Comparison of ENCODE assay signal across 14 cellular contexts in the genomic region with DNA sequence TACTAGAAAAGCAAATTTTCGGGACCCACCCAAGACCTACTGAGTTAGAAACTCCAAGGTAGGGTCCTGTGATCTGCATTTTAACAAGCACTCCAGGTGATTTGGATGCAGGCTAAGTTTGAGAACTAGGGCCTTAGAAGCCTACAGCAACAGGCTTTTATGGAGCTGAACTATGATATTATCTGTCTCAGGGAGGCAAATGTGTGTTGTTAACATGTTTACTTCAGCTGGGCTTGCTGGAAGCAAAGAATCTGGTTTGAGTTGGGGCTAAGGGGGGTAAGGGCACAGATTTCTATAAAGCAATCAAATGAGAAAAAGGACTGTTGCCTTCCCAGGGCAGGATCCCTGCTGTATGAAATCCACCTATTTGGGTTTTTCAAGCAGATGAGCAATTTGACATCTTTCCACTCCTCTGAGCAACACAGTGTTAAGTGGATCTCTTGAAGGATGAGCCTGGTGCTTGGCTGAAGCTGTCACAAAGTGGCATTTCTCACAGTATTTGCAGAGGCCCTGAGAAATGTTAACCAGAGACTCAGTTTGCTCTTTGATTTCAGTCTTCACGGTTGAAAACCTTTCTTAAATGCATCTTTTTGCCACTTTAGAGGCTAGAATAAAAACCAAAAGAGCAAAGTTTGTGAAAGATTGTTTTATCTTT. TPM values are rescaled to one million over a fixed set of nuclear protein-coding genes. Genes with fewer than 3 reads are reported as not detected.
DNase-seq lines count a peak whose midpoint lies in the region; ATAC-seq and TF ChIP-seq lines count a peak whose summit lies in the region.
"Had no signal": no experiment of that assay in that cellular context is flagged by ENCODE, and none has a peak within 500 bp of the region (broad histone marks: within the 10 kb centered on the region; RNA-seq: fewer than 3 reads in every experiment).

No MANE protein-coding gene starts in this region.

- H3K36me3 ChIP-seq in psoas muscle (ENCODE audit: insufficient read depth in 1 of 2, low read depth in 1 of 2), result no peaks in the 10 kb centered on the region
- H3K36me3 ChIP-seq: neutrophil, upper lobe of right lung had no signal

- H3K9me3 Mint-ChIP-seq in activated naive CD4-positive, alpha-beta T cell treated with anti-CD3 and anti-CD28 coated beads, Interleukin-2, amount 10 ng/mL, durations not matched to agents 7 days and 5 days, result peaks cover 9% of the 10 kb centered on the region
- no peaks in the 10 kb centered on the region for H3K9me3 Mint-ChIP-seq in activated naive CD4-positive, alpha-beta T cell treated with anti-CD3 and anti-CD28 coated beads, Interleukin-2, amount 50 U/mL, for 72 hours
- no peaks in the 10 kb centered on the region for H3K9me3 Mint-ChIP-seq in HFFc6

- H3K27ac ChIP-seq in psoas muscle, result peak overlapping the region; percentile 60
- peak overlapping the region in 18 of 59 donors; percentile 4 to 73 (median 29) for H3K27ac ChIP-seq in dorsolateral prefrontal cortex
- H3K27ac ChIP-seq: A549, neutrophil, upper lobe of right lung had no signal

- no peak for ATAC-seq in activated naive CD4-positive, alpha-beta T cell treated with anti-CD3 and anti-CD28 coated beads, Interleukin-2, amount 50 U/mL, for 72 hours
- peak in 1 of 4 donors; percentile 33 for ATAC-seq in psoas muscle
- ATAC-seq: upper lobe of right lung had no signal

- H3K4me3 Mint-ChIP-seq in activated naive CD4-positive, alpha-beta T cell treated with anti-CD3 and anti-CD28 coated beads, Interleukin-2, amount 10 ng/mL, durations not matched to agents 7 days and 5 days, result no peak overlapping the region
- H3K4me3 Mint-ChIP-seq in HFFc6, result no peak overlapping the region

- no peaks in the 10 kb centered on the region for H3K27me3 Mint-ChIP-seq in activated naive CD4-positive, alpha-beta T cell treated with anti-CD3 and anti-CD28 coated beads, Interleukin-2, amount 10 ng/mL, durations not matched to agents 7 days and 5 days
- peaks cover 1% of the 10 kb centered on the region for H3K27me3 Mint-ChIP-seq in HFFc6 (ENCODE audit: insufficient read depth)

- 58 to 83% (median 64%) methylated on average over 2 of the region's 2 CpGs for WGBS in psoas muscle, 3 donors

- no peak for TF ChIP-seq CTCF in HFFc6 (IDR thresholded peaks at IDR 0.05)
- no peak for TF ChIP-seq CTCF in psoas muscle (IDR thresholded peaks at IDR 0.05)
- TF ChIP-seq CTCF in dorsolateral prefrontal cortex (IDR thresholded peaks at IDR 0.05 in 54 of 56, conservative IDR thresholded peaks at IDR 0.05 in 2 of 56; ENCODE audit: low read depth in 1 of 56, partially characterized antibody in 56 of 56), result no peak

- CTCF ChIA-PET in activated naive CD4-positive, alpha-beta T cell treated with anti-CD3 and anti-CD28 coated beads, Interleukin-2, amount 10 ng/mL, durations not matched to agents 7 days and 5 days (lab: Charles Lee), result interaction anchor here (0.6 to 1.0 kb wide), 2 partner anchors 10 to 34 kb away, joined by 3 to 5 read pairs; no protein-coding TSS in a partner anchor

- intact Hi-C loops in psoas muscle (cut with DNase I), result no loop called here
- intact Hi-C loops in dorsolateral prefrontal cortex (cut with DNase I), result no loop called here

- peaks cover 55% of the 10 kb centered on the region for H3K4me1 Mint-ChIP-seq in activated naive CD4-positive, alpha-beta T cell treated with anti-CD3 and anti-CD28 coated beads, Interleukin-2, amount 10 ng/mL, durations not matched to agents 7 days and 5 days
- peaks cover 17% of the 10 kb centered on the region for H3K4me1 Mint-ChIP-seq in HFFc6 (ENCODE audit: low read depth)

- peak overlapping the region; percentile 77 for H3K27ac Mint-ChIP-seq in activated naive CD4-positive, alpha-beta T cell treated with anti-CD3 and anti-CD28 coated beads, Interleukin-2, amount 10 ng/mL, durations not matched to agents 7 days and 5 days
- H3K27ac Mint-ChIP-seq in activated naive CD4-positive, alpha-beta T cell treated with anti-CD3 and anti-CD28 coated beads, Interleukin-2, amount 50 U/mL, for 72 hours, result no peak overlapping the region
- peak overlapping the region; percentile 10; the same call in 1 of the 2 replicates for H3K27ac Mint-ChIP-seq in HFFc6

- DNase-seq in activated naive CD4-positive, alpha-beta T cell treated with anti-CD3 and anti-CD28 coated beads, Interleukin-2, amount 10 ng/mL, durations not matched to agents 7 days and 5 days, result no peak
- no peak for DNase-seq in activated naive CD4-positive, alpha-beta T cell treated with anti-CD3 and anti-CD28 coated beads, Interleukin-2, amount 50 U/mL, for 72 hours (ENCODE audit: low spot score in 2 of 2)
- DNase-seq in HFFc6 (no peak), NCI-H2227 treated with DMSO at 0.1 percent for 48 hours (lab: John Stamatoyannopoulos, UW) (peak; percentile 30), psoas muscle (no peak), germinal center (ENCODE audit: low spot score) (no peak), dorsolateral prefrontal cortex (no peak)
- no peak for DNase-seq in activated CD4-positive, alpha-beta T cell treated with anti-CD3 and anti-CD28 coated beads for 1 hour
- DNase-seq: amniotic stem cell, GOT3, NCI-H2171 treated with DMSO at 0.1 percent for 48 hours, upper lobe of right lung had no signal

- no peaks in the 10 kb centered on the region for H3K9me3 ChIP-seq in psoas muscle
- H3K9me3 ChIP-seq: A549, neutrophil, upper lobe of right lung had no signal

- peaks cover 34% of the 10 kb centered on the region for H3K36me3 Mint-ChIP-seq in activated naive CD4-positive, alpha-beta T cell treated with anti-CD3 and anti-CD28 coated beads, Interleukin-2, amount 10 ng/mL, durations not matched to agents 7 days and 5 days
- H3K36me3 Mint-ChIP-seq in activated naive CD4-positive, alpha-beta T cell treated with anti-CD3 and anti-CD28 coated beads, Interleukin-2, amount 50 U/mL, for 72 hours, result no peaks in the 10 kb centered on the region
- no peaks in the 10 kb centered on the region for H3K36me3 Mint-ChIP-seq in HFFc6 (ENCODE audit: low read depth)

- H3K27me3 ChIP-seq in psoas muscle (ENCODE audit: insufficient read depth in 3 of 3, low read length in 2 of 3), result no peaks in the 10 kb centered on the region
- no peaks in the 10 kb centered on the region for H3K27me3 ChIP-seq in dorsolateral prefrontal cortex
- H3K27me3 ChIP-seq: upper lobe of right lung had no signal

- H3K4me3 ChIP-seq in psoas muscle (no peak overlapping the region), dorsolateral prefrontal cortex (no peak overlapping the region)
- H3K4me3 ChIP-seq: A549, upper lobe of right lung had no signal

- H3K4me1 ChIP-seq in psoas muscle, result peaks cover 13% of the 10 kb centered on the region
- H3K4me1 ChIP-seq: A549, upper lobe of right lung had no signal

RNA-seq across cellular contexts. Expression of a gene that starts 36.2 kb away (rescaled TPM):
- total RNA-seq in activated naive CD4-positive, alpha-beta T cell treated with anti-CD3 and anti-CD28 coated beads, Interleukin-2, amount 50 U/mL, for 72 hours, result 10 to 100 TPM in 1 of 2 donors, 1 to 10 TPM in 1; 5.1 to 13.1 TPM
- total RNA-seq in HFFc6 (2021; fragmentation: NEBNext Ultra II Directional; extraction: Animal tissue kit (Norgen Biotek cat#: 25700)), result 10 to 100 TPM; 32.2 to 64.4 (median 58.8) TPM
- 10 to 100 TPM in 1 of 4 donors, 1 to 10 TPM in 3; 2.9 to 10.6 (median 6.6) TPM for total RNA-seq in psoas muscle
- polyA plus RNA-seq in psoas muscle, result 1 to 10 TPM; 3.2 to 4.7 (median 3.4) TPM
- total RNA-seq in dorsolateral prefrontal cortex, result 10 to 100 TPM in 77 of 120 experiments, 1 to 10 TPM in 43; 6.0 to 19.2 (median 11.0) TPM

Comparison
In these comparisons a context has a peak if more than half of its experiments do, and no peak if none do; other contexts are left out.
1. H3K27ac Mint-ChIP-seq: peak in activated naive CD4-positive, alpha-beta T cell treated with anti-CD3 and anti-CD28 coated beads, Interleukin-2, amount 10 ng/mL, durations not matched to agents 7 days and 5 days (single experiment) and HFFc6 (single experiment); none in activated naive CD4-positive, alpha-beta T cell treated with anti-CD3 and anti-CD28 coated beads, Interleukin-2, amount 50 U/mL, for 72 hours (0 of 2).